In genomic region chr15:74651251-74651741, GRCh38 we compare ENCODE assay signal across 11 cellular contexts. TPM values are rescaled to one million over a fixed set of nuclear protein-coding genes. Genes with fewer than 3 reads are reported as not detected.
A peak's percentile ranks its signal among the peaks of the same experiment; 100 is the strongest.
DNase-seq lines count a peak whose midpoint lies in the region; ATAC-seq, FAIRE-seq and TF ChIP-seq lines count a peak whose summit lies in the region.
"Had no signal": no experiment of that assay in that cellular context is flagged by ENCODE, and none has a peak within 500 bp of the region (broad histone marks: within the 10 kb centered on the region; RNA-seq: fewer than 3 reads in every experiment).

No MANE protein-coding gene starts in this region.

- H3K36me3 ChIP-seq in cardiac muscle cell (no peaks in the 10 kb centered on the region), keratinocyte (ENCODE audit: control insufficient read depth in 2 of 2, extremely low read depth in 1 of 2, insufficient read depth in 2 of 2, low read length in 2 of 2) (peaks cover 4 to 5% of the 10 kb centered on the region in 2 experiments), transverse colon (no peaks in the 10 kb centered on the region)
- H3K36me3 ChIP-seq in CD8-positive, alpha-beta T cell (ENCODE audit: insufficient read depth, low read length), result no peaks in the 10 kb centered on the region

- CTCF ChIA-PET in CD8-positive, alpha-beta T cell (lab: Charles Lee), result interaction anchor here (1.2 to 1.3 kb wide), 2 partner anchors 20 to 250 kb away, joined by 3 read pairs; no protein-coding TSS in a partner anchor

- no peaks in the 10 kb centered on the region for H3K9me3 Mint-ChIP-seq in CD8-positive, alpha-beta T cell
- H3K9me3 Mint-ChIP-seq: mesothelial cell of epicardium had no signal

- H3K4me3 Mint-ChIP-seq in CD8-positive, alpha-beta T cell, result no peak overlapping the region
- H3K4me3 Mint-ChIP-seq: mesothelial cell of epicardium had no signal

- intact Hi-C loops in cardiac septum (cut with DNase I), result no loop called here
- intact Hi-C loops in transverse colon (cut with DNase I; ENCODE audit: low total_unique reads), result no loop called here
- intact Hi-C loops in CD8-positive, alpha-beta T cell (cut with DNase I, micrococcal nuclease), result no loop called here

- no peaks in the 10 kb centered on the region for H3K27me3 Mint-ChIP-seq in CD8-positive, alpha-beta T cell (ENCODE audit: low read depth)

- H3K27ac Mint-ChIP-seq in CD8-positive, alpha-beta T cell, result no peak overlapping the region
- H3K27ac Mint-ChIP-seq: mesothelial cell of epicardium had no signal

- no peak overlapping the region for H3K4me2 ChIP-seq in keratinocyte (ENCODE audit: control insufficient read depth, extremely low read depth, insufficient read depth, low read depth, low read length)

- H3K27ac ChIP-seq in cardiac muscle cell, result peak overlapping the region; percentile 94
- peak overlapping the region; percentile 28 for H3K27ac ChIP-seq in keratinocyte (ENCODE audit: control insufficient read depth, insufficient read depth, low read length)
- peak overlapping the region in 3 of 4 donors; percentile 23 to 39 (median 35) for H3K27ac ChIP-seq in transverse colon
- H3K27ac ChIP-seq in CD8-positive, alpha-beta T cell (ENCODE audit: low read depth, low read length), result no peak overlapping the region

- H3K79me2 ChIP-seq in keratinocyte (ENCODE audit: control insufficient read depth, insufficient read depth, low read length), result peaks cover 3% of the 10 kb centered on the region

- dilution Hi-C loops in keratinocyte (cut with MboI; ENCODE audit: extremely low pct_ligation_motif_present, low sequenced_read_pairs), result no loop called here

- no peak overlapping the region for H2AFZ ChIP-seq in keratinocyte (ENCODE audit: control insufficient read depth, low read length)

- peaks cover 47% of the 10 kb centered on the region for H3K4me1 ChIP-seq in cardiac muscle cell (ENCODE audit: low read depth)
- peaks cover 12% of the 10 kb centered on the region for H3K4me1 ChIP-seq in keratinocyte (ENCODE audit: control insufficient read depth, extremely low read depth, insufficient read depth, low read length)
- peaks cover 4 to 49% (median 22%) of the 10 kb centered on the region in 4 donors for H3K4me1 ChIP-seq in transverse colon
- H3K4me1 ChIP-seq in CD8-positive, alpha-beta T cell (ENCODE audit: insufficient read depth, low read length), result no peaks in the 10 kb centered on the region

- no peak for TF ChIP-seq CTCF in cardiac muscle cell (IDR thresholded peaks at IDR 0.05; ENCODE audit: low read depth, low read length)
- no peak for TF ChIP-seq CTCF in astrocyte of the spinal cord (IDR thresholded peaks at IDR 0.05; ENCODE audit: low read depth, low read length)
- TF ChIP-seq CTCF in keratinocyte (optimal IDR thresholded peaks at IDR 0.05 in 1 of 3, IDR thresholded peaks at IDR 0.05 in 1 of 3, conservative IDR thresholded peaks at IDR 0.05 in 1 of 3; ENCODE audit: extremely low read depth in 1 of 3, insufficient read depth in 2 of 3, low read length in 3 of 3), result no peak
- no peak for TF ChIP-seq CTCF in transverse colon (IDR thresholded peaks at IDR 0.05)
- no peak for TF ChIP-seq CTCF in CD8-positive, alpha-beta T cell (IDR thresholded peaks at IDR 0.05)

- ATAC-seq in HG02798 (IDR thresholded peaks at IDR 0.05; ENCODE audit: poor library complexity, unreplicated experiment), result no peak
- no peak for ATAC-seq in CD8-positive, alpha-beta T cell
- ATAC-seq in GM19397 (IDR thresholded peaks at IDR 0.05; ENCODE audit: unreplicated experiment), result no peak

- H3K9me3 ChIP-seq in cardiac muscle cell (ENCODE audit: low read depth) (no peaks in the 10 kb centered on the region), keratinocyte (ENCODE audit: control insufficient read depth, low read depth, low read length) (no peaks in the 10 kb centered on the region), transverse colon (no peaks in the 10 kb centered on the region)
- no peaks in the 10 kb centered on the region for H3K9me3 ChIP-seq in CD8-positive, alpha-beta T cell (ENCODE audit: low read length)

- no peak overlapping the region for H3K9ac ChIP-seq in keratinocyte (ENCODE audit: control insufficient read depth, extremely low read depth, insufficient read depth, low read length)

- DNase-seq in cardiac muscle cell (ENCODE audit: low read depth in 1 of 2, low spot score in 1 of 2) (no peak), cardiac septum (ENCODE audit: low spot score) (no peak), astrocyte of the spinal cord (ENCODE audit: low read depth, low spot score) (peak; percentile 34), keratinocyte (ENCODE audit: low read depth, low spot score) (no peak), transverse colon (no peak)
- DNase-seq in CD8-positive, alpha-beta T cell, result no peak
- DNase-seq: NCI-H526; stimulated activated naive CD4-positive, alpha-beta T cell had no signal

- H3K27me3 ChIP-seq in cardiac muscle cell (no peaks in the 10 kb centered on the region), keratinocyte (ENCODE audit: control insufficient read depth, extremely low read depth, insufficient read depth, low read length) (no peaks in the 10 kb centered on the region), transverse colon (no peaks in the 10 kb centered on the region)
- H3K27me3 ChIP-seq in CD8-positive, alpha-beta T cell (ENCODE audit: insufficient read depth, low read length), result no peaks in the 10 kb centered on the region

- H3K36me3 Mint-ChIP-seq in CD8-positive, alpha-beta T cell, result peaks cover 61% of the 10 kb centered on the region

- TF ChIP-seq EP300 in transverse colon (IDR thresholded peaks at IDR 0.05; ENCODE audit: low read depth), result no peak

- FAIRE-seq in keratinocyte (lab: Jason Lieb, UNC), result peak; percentile 5

- TF ChIP-seq POLR2A in transverse colon (IDR thresholded peaks at IDR 0.05), result no peak

- no peaks in the 10 kb centered on the region for H4K20me1 ChIP-seq in keratinocyte (ENCODE audit: control insufficient read depth, extremely low read depth, insufficient read depth, low read length)

- no peaks in the 10 kb centered on the region for H3K9me1 ChIP-seq in keratinocyte (ENCODE audit: control insufficient read depth, extremely low read depth, insufficient read depth, low read length)

- 50 to 72% methylated on average over 2 to 3 of the region's 3 CpGs for WGBS in transverse colon (ENCODE audit: low coverage in 1 of 2), 2 donors

- POLR2A ChIA-PET in CD8-positive, alpha-beta T cell (lab: Charles Lee), result no interaction called here

- H3K4me3 ChIP-seq in cardiac muscle cell, result no peak overlapping the region
- no peak overlapping the region for H3K4me3 ChIP-seq in astrocyte of the spinal cord (ENCODE audit: low read depth, low read length)
- H3K4me3 ChIP-seq in keratinocyte (ENCODE audit: control insufficient read depth in 2 of 3, extremely low read depth in 1 of 3, insufficient read depth in 2 of 3, low read depth in 1 of 3, low read length in 3 of 3), result no peak overlapping the region
- no peak overlapping the region for H3K4me3 ChIP-seq in transverse colon
- H3K4me3 ChIP-seq in CD8-positive, alpha-beta T cell (ENCODE audit: low read depth, low read length), result no peak overlapping the region

- peaks cover 22% of the 10 kb centered on the region for H3K4me1 Mint-ChIP-seq in CD8-positive, alpha-beta T cell (ENCODE audit: low read depth)

- in situ Hi-C loops in astrocyte of the spinal cord (cut with HindIII; ENCODE audit: low sequenced_read_pairs) (no loop called here), transverse colon (cut with MboI; ENCODE audit: low pct_ligation_motif_present in 1 of 4, low pct_unique_long_range_greater_than_20kb in 1 of 4, low sequenced_read_pairs in 3 of 4) (no loop called here)

RNA-seq across cellular contexts. Expression of gene CLK3, which starts 35.7 kb away (rescaled TPM):
- total RNA-seq in cardiac muscle cell (193 and 319 TPM in 2 replicates), cardiac septum (53.1 TPM), transverse colon (100 to 1,000 TPM; 144 to 420 (median 208) TPM)
- polyA plus RNA-seq in cardiac muscle cell (100 and 125 TPM in 2 replicates), keratinocyte (54.8 to 72.6 TPM (median 61.2 TPM) in 3 replicates)
- polyA plus RNA-seq in keratinocyte (2011; ENCODE audit: low read depth), result 60.4 TPM
- 36.0 and 49.3 TPM in 2 replicates for polyA plus RNA-seq in keratinocyte (2011; cell fraction: cytosol; rRNA removed)
- polyA plus RNA-seq in keratinocyte (2011; cell fraction: nucleus; rRNA removed), result 122 and 125 TPM in 2 replicates
- polyA plus RNA-seq in keratinocyte (2012; ENCODE audit: low replicate concordance), result 56.1 and 59.3 TPM in 2 replicates
- 78.1 to 258 TPM (median 94.6 TPM) in 3 replicates for polyA minus RNA-seq in keratinocyte
- 27.2 TPM for polyA minus RNA-seq in keratinocyte (2011; cell fraction: cytosol; rRNA and poly(A)+ RNA removed)
- 61.9 and 68.3 TPM in 2 replicates for polyA minus RNA-seq in keratinocyte (2011; cell fraction: nucleus; rRNA and poly(A)+ RNA removed)
- total RNA-seq in CD8-positive, alpha-beta T cell, result 100 to 1,000 TPM; 246 to 262 TPM

RNA-seq across cellular contexts. Expression of gene EDC3, which starts 44.5 kb away (rescaled TPM):
- total RNA-seq in cardiac muscle cell, result 16.1 and 17.6 TPM in 2 replicates
- 25.2 and 41.5 TPM in 2 replicates for polyA plus RNA-seq in cardiac muscle cell
- 17.8 TPM for total RNA-seq in cardiac septum
- 33.6 to 45.4 TPM (median 38.1 TPM) in 3 replicates for polyA plus RNA-seq in keratinocyte
- polyA plus RNA-seq in keratinocyte (2011; ENCODE audit: low read depth), result 5.6 TPM
- polyA plus RNA-seq in keratinocyte (2011; cell fraction: cytosol; rRNA removed), result 22.7 and 30.3 TPM in 2 replicates
- 56.6 and 67.7 TPM in 2 replicates for polyA plus RNA-seq in keratinocyte (2011; cell fraction: nucleus; rRNA removed)
- 19.6 and 28.7 TPM in 2 replicates for polyA plus RNA-seq in keratinocyte (2012; ENCODE audit: low replicate concordance)
- polyA minus RNA-seq in keratinocyte, result 34.5 to 76.0 TPM (median 69.5 TPM) in 3 replicates
- 28.6 TPM for polyA minus RNA-seq in keratinocyte (2011; cell fraction: cytosol; rRNA and poly(A)+ RNA removed)
- polyA minus RNA-seq in keratinocyte (2011; cell fraction: nucleus; rRNA and poly(A)+ RNA removed), result 37.0 and 37.9 TPM in 2 replicates
- total RNA-seq in transverse colon, result 100 to 1,000 TPM in 1 of 4 donors, 10 to 100 TPM in 3; 23.2 to 112 (median 29.4) TPM
- total RNA-seq in CD8-positive, alpha-beta T cell, result 10 to 100 TPM in 1 of 2 experiments, 1 to 10 TPM in 1; 9.8 to 11.8 TPM
